ENCODE assay signal across 19 cellular contexts in the genomic region with DNA sequence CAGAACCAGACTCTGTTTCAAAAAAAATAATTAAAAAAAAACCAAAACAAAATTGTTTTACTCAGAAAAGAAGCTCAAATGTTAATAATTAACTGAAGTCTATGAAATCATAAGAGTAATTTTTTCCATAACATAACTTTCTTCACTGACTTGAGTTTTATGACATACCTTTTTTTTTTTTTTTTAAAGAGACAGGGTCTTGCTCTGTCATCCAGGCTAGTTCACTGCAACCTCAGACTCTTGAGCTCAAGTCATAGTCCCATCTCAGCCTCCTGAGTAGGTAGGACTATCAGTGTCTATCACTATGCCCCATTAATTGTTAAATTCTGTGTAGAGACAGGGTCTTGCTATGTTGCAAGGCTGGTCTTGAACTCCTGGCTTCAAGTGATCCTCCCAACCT. TPM values are rescaled to one million over a fixed set of nuclear protein-coding genes. Genes with fewer than 3 reads are reported as not detected.
A peak's percentile ranks its signal among the peaks of the same experiment; 100 is the strongest.
DNase-seq lines count a peak whose midpoint lies in the region; ATAC-seq and TF ChIP-seq lines count a peak whose summit lies in the region.
"Had no signal": no experiment of that assay in that cellular context is flagged by ENCODE, and none has a peak within 500 bp of the region (broad histone marks: within the 10 kb centered on the region; RNA-seq: fewer than 3 reads in every experiment).

No MANE protein-coding gene starts in this region.

- H3K27me3 ChIP-seq in OCI-LY3 (ENCODE audit: low read depth, low read length) = no peaks in the 10 kb centered on the region

- no peak overlapping the region for H3K4me3 Mint-ChIP-seq in activated naive CD8-positive, alpha-beta T cell treated with anti-CD3 and anti-CD28 coated beads, Interleukin-2, amount 10 ng/mL, durations not matched to agents 7 days and 5 days
- H3K4me3 Mint-ChIP-seq in activated naive CD8-positive, alpha-beta T cell treated with anti-CD3 and anti-CD28 coated beads, Interleukin-2, amount 50 U/mL, for 24 hours = no peak overlapping the region
- H3K4me3 Mint-ChIP-seq in stimulated activated naive B cell treated with anti-CD40 and anti-IgM and Interleukin-4, amounts not matched to agents 10 μg/mL and 1 μg/mL and 100 μg/mL, for 72 hours = no peak overlapping the region

- no peak for TF ChIP-seq CTCF in OCI-LY3 (IDR thresholded peaks at IDR 0.05; ENCODE audit: low read depth, low read length)

- peaks cover 34% of the 10 kb centered on the region for H3K4me1 ChIP-seq in OCI-LY3 (ENCODE audit: low read length)

- no peak overlapping the region for H3K4me3 ChIP-seq in OCI-LY3 (ENCODE audit: low read length)

- H3K79me2 ChIP-seq in OCI-LY3 (ENCODE audit: low read length) = no peaks in the 10 kb centered on the region

- H3K36me3 ChIP-seq in OCI-LY3 (replicated peaks; ENCODE audit: low read depth, low read length) = peaks cover 15% of the 10 kb centered on the region

- H2AFZ ChIP-seq in OCI-LY3 (ENCODE audit: low read depth, low read length) = no peak overlapping the region

- H3K4me2 ChIP-seq in OCI-LY3 (ENCODE audit: low read length) = peak overlapping the region; percentile 91; the same call in 1 of the 2 replicates

- peaks cover 18% of the 10 kb centered on the region for H3K4me1 Mint-ChIP-seq in activated naive CD8-positive, alpha-beta T cell treated with anti-CD3 and anti-CD28 coated beads, Interleukin-2, amount 10 ng/mL, durations not matched to agents 7 days and 5 days
- peaks cover 13% of the 10 kb centered on the region for H3K4me1 Mint-ChIP-seq in activated naive CD8-positive, alpha-beta T cell treated with anti-CD3 and anti-CD28 coated beads, Interleukin-2, amount 50 U/mL, for 24 hours
- H3K4me1 Mint-ChIP-seq in stimulated activated naive B cell treated with anti-CD40 and anti-IgM and Interleukin-4, amounts not matched to agents 10 μg/mL and 1 μg/mL and 100 μg/mL, for 72 hours = no peaks in the 10 kb centered on the region

- POLR2A ChIA-PET in activated naive CD8-positive, alpha-beta T cell treated with anti-CD3 and anti-CD28 coated beads, Interleukin-2, amount 10 ng/mL, durations not matched to agents 7 days and 5 days (lab: Charles Lee) = interaction anchor here (0.7 kb wide), 1 partner anchor 65 kb away, joined by 3 read pairs; no protein-coding TSS in a partner anchor

- no peaks in the 10 kb centered on the region for H3K27me3 Mint-ChIP-seq in activated naive CD8-positive, alpha-beta T cell treated with anti-CD3 and anti-CD28 coated beads, Interleukin-2, amount 10 ng/mL, durations not matched to agents 7 days and 5 days
- H3K27me3 Mint-ChIP-seq in activated naive CD8-positive, alpha-beta T cell treated with anti-CD3 and anti-CD28 coated beads, Interleukin-2, amount 50 U/mL, for 24 hours = no peaks in the 10 kb centered on the region
- no peaks in the 10 kb centered on the region for H3K27me3 Mint-ChIP-seq in stimulated activated naive B cell treated with anti-CD40 and anti-IgM and Interleukin-4, amounts not matched to agents 10 μg/mL and 1 μg/mL and 100 μg/mL, for 72 hours

- H3K27ac ChIP-seq in OCI-LY3 (ENCODE audit: low read length) = peak overlapping the region; percentile 99

- H3K9ac ChIP-seq in OCI-LY3 (ENCODE audit: low read length) = no peak overlapping the region; the same call in 1 of the 2 replicates

- H3K27ac Mint-ChIP-seq in activated naive CD8-positive, alpha-beta T cell treated with anti-CD3 and anti-CD28 coated beads, Interleukin-2, amount 10 ng/mL, durations not matched to agents 7 days and 5 days = peak overlapping the region; percentile 52
- H3K27ac Mint-ChIP-seq in activated naive CD8-positive, alpha-beta T cell treated with anti-CD3 and anti-CD28 coated beads, Interleukin-2, amount 50 U/mL, for 24 hours = no peak overlapping the region
- H3K27ac Mint-ChIP-seq in stimulated activated naive B cell treated with anti-CD40 and anti-IgM and Interleukin-4, amounts not matched to agents 10 μg/mL and 1 μg/mL and 100 μg/mL, for 72 hours = peak overlapping the region; percentile 77

- H4K20me1 ChIP-seq in OCI-LY3 (ENCODE audit: insufficient read depth, low read length) = no peaks in the 10 kb centered on the region

- intact Hi-C loops in left colon (cut with DNase I, micrococcal nuclease) = no loop called here

- ATAC-seq in activated naive CD8-positive, alpha-beta T cell treated with anti-CD3 and anti-CD28 coated beads, Interleukin-2, amount 10 ng/mL, durations not matched to agents 7 days and 5 days (ENCODE audit: low read depth) = no peak
- ATAC-seq in activated naive CD8-positive, alpha-beta T cell treated with anti-CD3 and anti-CD28 coated beads, Interleukin-2, amount 50 U/mL, for 24 hours = no peak
- ATAC-seq in left colon = peak; percentile 42
- no peak for ATAC-seq in stimulated activated naive B cell treated with anti-CD40 and anti-IgM and Interleukin-4, amounts not matched to agents 10 μg/mL and 1 μg/mL and 100 μg/mL, for 72 hours (replicated peaks)
- no peak for ATAC-seq in GM18519 (IDR thresholded peaks at IDR 0.05; ENCODE audit: low FRiP score, unreplicated experiment)

- H3K9me3 Mint-ChIP-seq in activated naive CD8-positive, alpha-beta T cell treated with anti-CD3 and anti-CD28 coated beads, Interleukin-2, amount 10 ng/mL, durations not matched to agents 7 days and 5 days = no peaks in the 10 kb centered on the region
- no peaks in the 10 kb centered on the region for H3K9me3 Mint-ChIP-seq in activated naive CD8-positive, alpha-beta T cell treated with anti-CD3 and anti-CD28 coated beads, Interleukin-2, amount 50 U/mL, for 24 hours
- no peaks in the 10 kb centered on the region for H3K9me3 Mint-ChIP-seq in stimulated activated naive B cell treated with anti-CD40 and anti-IgM and Interleukin-4, amounts not matched to agents 10 μg/mL and 1 μg/mL and 100 μg/mL, for 72 hours

- DNase-seq in activated naive CD8-positive, alpha-beta T cell treated with anti-CD3 and anti-CD28 coated beads, Interleukin-2, amount 10 ng/mL, durations not matched to agents 7 days and 5 days = no peak
- DNase-seq in activated naive CD8-positive, alpha-beta T cell treated with anti-CD3 and anti-CD28 coated beads, Interleukin-2, amount 50 U/mL, for 24 hours = no peak
- DNase-seq in left colon = no peak
- no peak for DNase-seq in stimulated activated naive B cell treated with anti-CD40 and anti-IgM and Interleukin-4, amounts not matched to agents 10 μg/mL and 1 μg/mL and 100 μg/mL, for 72 hours
- no peak for DNase-seq in HPDE6-E6E7 (ENCODE audit: extremely low spot score)
- no peak for DNase-seq in AG08395 (ENCODE audit: low spot score)
- DNase-seq: ACHN, Calu3, DMS53, H7, IMR-90, NCI-H187 treated with DMSO at 0.1 percent for 48 hours, NCI-H345, NCI-H526 treated with DMSO at 0.1 percent for 48 hours, OCI-M1, RPMI8226, SIG-M5 had no signal

- H3K9me3 ChIP-seq in OCI-LY3 (ENCODE audit: insufficient read depth, low read length) = no peaks in the 10 kb centered on the region

- peaks cover 33% of the 10 kb centered on the region for H3K36me3 Mint-ChIP-seq in activated naive CD8-positive, alpha-beta T cell treated with anti-CD3 and anti-CD28 coated beads, Interleukin-2, amount 10 ng/mL, durations not matched to agents 7 days and 5 days
- H3K36me3 Mint-ChIP-seq in activated naive CD8-positive, alpha-beta T cell treated with anti-CD3 and anti-CD28 coated beads, Interleukin-2, amount 50 U/mL, for 24 hours (ENCODE audit: low read depth) = peaks cover 44% of the 10 kb centered on the region
- H3K36me3 Mint-ChIP-seq in stimulated activated naive B cell treated with anti-CD40 and anti-IgM and Interleukin-4, amounts not matched to agents 10 μg/mL and 1 μg/mL and 100 μg/mL, for 72 hours = peaks cover 35 to 40% of the 10 kb centered on the region in 2 donors

RNA-seq across cellular contexts. Expression of gene SAR1B, which starts 21.9 kb away (rescaled TPM):
- total RNA-seq in activated naive CD8-positive, alpha-beta T cell treated with anti-CD3 and anti-CD28 coated beads, Interleukin-2, amount 10 ng/mL, durations not matched to agents 7 days and 5 days = 10 to 100 TPM; 42.8 to 48.2 TPM
- total RNA-seq in left colon = 100 to 1,000 TPM in 1 of 2 donors, 10 to 100 TPM in 1; 97.3 to 107 TPM

RNA-seq across cellular contexts. Expression of gene SEC24A, which starts 37.9 kb away (rescaled TPM):
- total RNA-seq in activated naive CD8-positive, alpha-beta T cell treated with anti-CD3 and anti-CD28 coated beads, Interleukin-2, amount 10 ng/mL, durations not matched to agents 7 days and 5 days = 10 to 100 TPM; 20.5 to 20.6 TPM
- total RNA-seq in left colon = 10 to 100 TPM; 28.8 to 34.8 TPM
